ENCODE assay signal across 15 cellular contexts in the genomic region with DNA sequence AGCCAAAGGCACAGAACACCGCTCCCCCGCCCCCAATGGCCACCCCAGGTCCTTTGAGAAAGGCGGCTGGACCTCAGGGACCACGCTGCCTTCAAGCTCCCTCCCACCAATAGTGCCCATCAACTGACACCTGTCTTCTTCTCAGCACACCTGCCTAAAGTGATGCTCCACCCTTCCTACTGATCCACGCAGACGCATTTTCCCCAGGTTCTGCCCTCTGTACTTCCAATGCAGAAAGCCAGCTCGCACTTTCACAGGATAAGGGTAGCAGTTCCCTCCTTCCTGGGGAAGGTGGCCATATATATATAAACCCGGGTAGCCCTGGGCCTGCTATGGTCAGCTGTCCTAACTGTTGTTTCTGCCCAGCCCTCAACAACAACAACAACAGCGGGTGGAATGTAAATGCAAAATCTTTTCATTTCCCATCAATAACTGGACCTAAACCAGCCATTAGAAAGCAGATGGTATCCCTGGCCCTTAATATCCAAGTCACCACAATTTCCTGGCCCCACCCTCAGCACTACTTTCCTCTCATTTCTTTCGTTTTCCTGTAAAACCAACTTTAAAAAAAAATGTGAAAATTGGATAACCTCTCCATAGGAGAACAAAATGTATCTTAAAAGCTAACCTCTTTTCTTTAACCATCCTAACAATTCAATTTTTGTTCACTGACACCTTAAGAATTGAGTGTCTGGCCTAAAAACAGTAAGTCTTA. TPM values are rescaled to one million over a fixed set of nuclear protein-coding genes. Genes with fewer than 3 reads are reported as not detected.
DNase-seq lines count a peak whose midpoint lies in the region; ATAC-seq lines count a peak whose summit lies in the region.
"Had no signal": no experiment of that assay in that cellular context is flagged by ENCODE, and none has a peak within 500 bp of the region (broad histone marks: within the 10 kb centered on the region; RNA-seq: fewer than 3 reads in every experiment).

No MANE protein-coding gene starts in this region.

- no peaks in the 10 kb centered on the region for H3K36me3 Mint-ChIP-seq in activated naive CD4-positive, alpha-beta T cell treated with anti-CD3 and anti-CD28 coated beads, Interleukin-2, amount 10 ng/mL, durations not matched to agents 7 days and 5 days
- H3K36me3 Mint-ChIP-seq in activated T-helper 1 cell treated with anti-CD3 and anti-CD28 coated beads, Interleukin-12 subunit alpha, Interleukin-12 subunit beta, Interleukin-2, Interleukin-4 antibody, amounts not matched to agents 30 ng/mL and 10 ng/mL and 1 ng/mL, durations not matched to agents 14 hours and 24 hours and 36 hours (ENCODE audit: low read depth) = peaks cover 2% of the 10 kb centered on the region

- no peak for DNase-seq in activated naive CD4-positive, alpha-beta T cell treated with anti-CD3 and anti-CD28 coated beads, Interleukin-2, amount 10 ng/mL, durations not matched to agents 7 days and 5 days
- no peak for DNase-seq in activated naive CD4-positive, alpha-beta T cell treated with Interleukin-2 at 50 U/mL for 16 hours
- DNase-seq in activated T-helper 1 cell treated with anti-CD3 and anti-CD28 coated beads, Interleukin-12 subunit alpha, Interleukin-12 subunit beta, Interleukin-2, Interleukin-4 antibody, amounts not matched to agents 30 ng/mL and 10 ng/mL and 1 ng/mL, durations not matched to agents 14 hours and 24 hours and 36 hours (ENCODE audit: low spot score) = no peak
- DNase-seq in NCI-H446 (lab: John Stamatoyannopoulos, UW) = no peak
- DNase-seq in HuH-7.5 (ENCODE audit: low spot score) = no peak
- DNase-seq: activated naive CD4-positive, alpha-beta T cell; C1 segment of cervical spinal cord; hypothalamus; NCI-H1048; stimulated activated naive CD8-positive, alpha-beta T cell treated with anti-CD3 and anti-CD28 coated beads, Interleukin-15, amount 100 ng/mL, for 72 hours had no signal

- H3K27ac ChIP-seq in iPS-20b (ENCODE audit: low read length) = no peak overlapping the region

- H3K4me3 ChIP-seq in iPS-20b (ENCODE audit: low read length) = peak overlapping the region; percentile 81

- peaks cover 16% of the 10 kb centered on the region for H3K4me1 Mint-ChIP-seq in activated naive CD4-positive, alpha-beta T cell treated with anti-CD3 and anti-CD28 coated beads, Interleukin-2, amount 10 ng/mL, durations not matched to agents 7 days and 5 days
- peaks cover 19% of the 10 kb centered on the region for H3K4me1 Mint-ChIP-seq in activated T-helper 1 cell treated with anti-CD3 and anti-CD28 coated beads, Interleukin-12 subunit alpha, Interleukin-12 subunit beta, Interleukin-2, Interleukin-4 antibody, amounts not matched to agents 30 ng/mL and 10 ng/mL and 1 ng/mL, durations not matched to agents 14 hours and 24 hours and 36 hours (ENCODE audit: low read depth)

- no peak overlapping the region for H3K27ac Mint-ChIP-seq in activated naive CD4-positive, alpha-beta T cell treated with anti-CD3 and anti-CD28 coated beads, Interleukin-2, amount 10 ng/mL, durations not matched to agents 7 days and 5 days
- H3K27ac Mint-ChIP-seq in activated T-helper 1 cell treated with anti-CD3 and anti-CD28 coated beads, Interleukin-12 subunit alpha, Interleukin-12 subunit beta, Interleukin-2, Interleukin-4 antibody, amounts not matched to agents 30 ng/mL and 10 ng/mL and 1 ng/mL, durations not matched to agents 14 hours and 24 hours and 36 hours = no peak overlapping the region
- H3K27ac Mint-ChIP-seq: stimulated activated naive CD8-positive, alpha-beta T cell treated with anti-CD3 and anti-CD28 coated beads, Interleukin-15, amount 100 ng/mL, for 72 hours; T-helper 1 cell treated with Interleukin-12 subunit alpha and Interleukin-12 subunit beta and Interleukin-4 antibody, amounts not matched to agents 30 μg/mL and 1 μg/mL, for 36 hours had no signal

- H3K4me1 ChIP-seq in iPS-20b (ENCODE audit: insufficient read depth, low read length) = peaks cover 15% of the 10 kb centered on the region

- no peaks in the 10 kb centered on the region for H3K9me3 Mint-ChIP-seq in activated naive CD4-positive, alpha-beta T cell treated with anti-CD3 and anti-CD28 coated beads, Interleukin-2, amount 10 ng/mL, durations not matched to agents 7 days and 5 days
- no peaks in the 10 kb centered on the region for H3K9me3 Mint-ChIP-seq in activated T-helper 1 cell treated with anti-CD3 and anti-CD28 coated beads, Interleukin-12 subunit alpha, Interleukin-12 subunit beta, Interleukin-2, Interleukin-4 antibody, amounts not matched to agents 30 ng/mL and 10 ng/mL and 1 ng/mL, durations not matched to agents 14 hours and 24 hours and 36 hours
- H3K9me3 Mint-ChIP-seq: stimulated activated naive CD8-positive, alpha-beta T cell treated with anti-CD3 and anti-CD28 coated beads, Interleukin-15, amount 100 ng/mL, for 72 hours; T-helper 1 cell treated with Interleukin-12 subunit alpha and Interleukin-12 subunit beta and Interleukin-4 antibody, amounts not matched to agents 30 μg/mL and 1 μg/mL, for 36 hours had no signal

- H3K27me3 ChIP-seq in iPS-20b (ENCODE audit: insufficient read depth, low read length) = peaks cover 32% of the 10 kb centered on the region

- H3K9me3 ChIP-seq in iPS-20b (ENCODE audit: insufficient read depth, low read depth, low read length) = no peaks in the 10 kb centered on the region

- no peak for ATAC-seq in HG03378 (IDR thresholded peaks at IDR 0.05; ENCODE audit: unreplicated experiment)
- ATAC-seq in GM18519 (IDR thresholded peaks at IDR 0.05; ENCODE audit: low FRiP score, unreplicated experiment) = no peak
- ATAC-seq: sciatic nerve; stimulated activated naive CD8-positive, alpha-beta T cell treated with anti-CD3 and anti-CD28 coated beads, Interleukin-15, amount 100 ng/mL, for 72 hours had no signal

- intact Hi-C loops in activated T-helper 1 cell treated with anti-CD3 and anti-CD28 coated beads, Interleukin-12 subunit alpha, Interleukin-12 subunit beta, Interleukin-2, Interleukin-4 antibody, amounts not matched to agents 30 ng/mL and 10 ng/mL and 1 ng/mL, durations not matched to agents 14 hours and 24 hours and 36 hours (cut with micrococcal nuclease) = loop anchor here (2.0 kb wide), 1 partner anchor 255 kb away; no protein-coding TSS in a partner anchor

- CTCF ChIA-PET in activated naive CD4-positive, alpha-beta T cell treated with anti-CD3 and anti-CD28 coated beads, Interleukin-2, amount 10 ng/mL, durations not matched to agents 7 days and 5 days (lab: Charles Lee) = no interaction called here

- H3K27me3 Mint-ChIP-seq in activated naive CD4-positive, alpha-beta T cell treated with anti-CD3 and anti-CD28 coated beads, Interleukin-2, amount 10 ng/mL, durations not matched to agents 7 days and 5 days = peaks cover 64% of the 10 kb centered on the region
- H3K27me3 Mint-ChIP-seq in activated T-helper 1 cell treated with anti-CD3 and anti-CD28 coated beads, Interleukin-12 subunit alpha, Interleukin-12 subunit beta, Interleukin-2, Interleukin-4 antibody, amounts not matched to agents 30 ng/mL and 10 ng/mL and 1 ng/mL, durations not matched to agents 14 hours and 24 hours and 36 hours (ENCODE audit: insufficient read depth) = peaks cover 47% of the 10 kb centered on the region

- H3K9ac ChIP-seq in iPS-20b (ENCODE audit: low read depth, low read length) = peak overlapping the region; percentile 85; the same call in 1 of the 2 replicates

- H3K36me3 ChIP-seq in iPS-20b (ENCODE audit: insufficient read depth, low read depth, low read length) = no peaks in the 10 kb centered on the region

- peak overlapping the region; percentile 43 for H3K4me3 Mint-ChIP-seq in activated naive CD4-positive, alpha-beta T cell treated with anti-CD3 and anti-CD28 coated beads, Interleukin-2, amount 10 ng/mL, durations not matched to agents 7 days and 5 days
- H3K4me3 Mint-ChIP-seq in activated T-helper 1 cell treated with anti-CD3 and anti-CD28 coated beads, Interleukin-12 subunit alpha, Interleukin-12 subunit beta, Interleukin-2, Interleukin-4 antibody, amounts not matched to agents 30 ng/mL and 10 ng/mL and 1 ng/mL, durations not matched to agents 14 hours and 24 hours and 36 hours = peak overlapping the region; percentile 59

RNA-seq across cellular contexts. Expression of gene GOLM1, which starts 1.7 kb away (rescaled TPM):
- 8.1 and 10.1 TPM in 2 replicates for total RNA-seq in activated T-helper 1 cell treated with anti-CD3 and anti-CD28 coated beads, Interleukin-12 subunit alpha, Interleukin-12 subunit beta, Interleukin-2, Interleukin-4 antibody, amounts not matched to agents 30 ng/mL and 10 ng/mL and 1 ng/mL, durations not matched to agents 14 hours and 24 hours and 36 hours
